Comparison of ENCODE assay signal across 32 cellular contexts in genomic region chr20:46937140-46937523, GRCh38. TPM values are rescaled to one million over a fixed set of nuclear protein-coding genes. Genes with fewer than 3 reads are reported as not detected.
"Had no signal": no experiment of that assay in that cellular context is flagged by ENCODE, and none has a peak within 500 bp of the region (broad histone marks: within the 10 kb centered on the region; RNA-seq: fewer than 3 reads in every experiment).

No MANE protein-coding gene starts in this region.

- H3K4me3 Mint-ChIP-seq: activated CD4-positive, alpha-beta memory T cell treated with anti-CD3 and anti-CD28 coated beads for 36 hours; activated CD4-positive, alpha-beta T cell treated with anti-CD3 and anti-CD28 coated beads for 36 hours; activated CD4-positive, alpha-beta T cell treated with anti-CD3 and anti-CD28 coated beads, Interleukin-2, amount 10 ng/mL, durations not matched to agents 24 days and 14 days; activated CD8-positive, alpha-beta memory T cell treated with anti-CD3 and anti-CD28 coated beads, Interleukin-2, amount 10 ng/mL, durations not matched to agents 7 days and 5 days; activated CD8-positive, alpha-beta T cell treated with anti-CD3 and anti-CD28 coated beads, Interleukin-2, amount 10 ng/mL, durations not matched to agents 7 days and 5 days; activated naive CD4-positive, alpha-beta T cell treated with anti-CD3 and anti-CD28 coated beads, Interleukin-2, amount 10 ng/mL, durations not matched to agents 7 days and 5 days; activated naive CD8-positive, alpha-beta T cell treated with anti-CD3 and anti-CD28 coated beads, Interleukin-2, amount 10 ng/mL, durations not matched to agents 7 days and 5 days; activated T-cell treated with anti-CD3 and anti-CD28 coated beads, Interleukin-2, amount 50 U/mL, for 24 hours; activated T-cell treated with anti-CD3 and anti-CD28 coated beads, Interleukin-2, amount 50 U/mL, for 72 hours; effector memory CD8-positive, alpha-beta T cell; T-helper 17 cell; T-helper 2 cell treated with Interferon-gamma antibody and Interleukin-4, amounts not matched to agents 5 μg/mL and 100 μg/mL, for 36 hours had no signal

- H3K36me3 Mint-ChIP-seq: activated CD4-positive, alpha-beta memory T cell treated with anti-CD3 and anti-CD28 coated beads for 36 hours; activated CD8-positive, alpha-beta memory T cell treated with anti-CD3 and anti-CD28 coated beads, Interleukin-2, amount 10 ng/mL, durations not matched to agents 7 days and 5 days; activated naive CD4-positive, alpha-beta T cell treated with anti-CD3 and anti-CD28 coated beads, Interleukin-2, amount 10 ng/mL, durations not matched to agents 7 days and 5 days; activated naive CD4-positive, alpha-beta T cell treated with anti-CD3 and anti-CD28 coated beads, Interleukin-2, amount 50 U/mL, for 72 hours; activated naive CD8-positive, alpha-beta T cell treated with anti-CD3 and anti-CD28 coated beads, Interleukin-2, amount 10 ng/mL, durations not matched to agents 7 days and 5 days had no signal

- H3K36me3 ChIP-seq: esophagus muscularis mucosa, gastroesophageal sphincter had no signal

- H3K4me1 ChIP-seq: body of pancreas, foreskin keratinocyte had no signal

- H3K27me3 ChIP-seq: body of pancreas, esophagus muscularis mucosa, foreskin keratinocyte had no signal

- ATAC-seq: activated CD4-positive, alpha-beta T cell treated with anti-CD3 and anti-CD28 coated beads for 36 hours; activated CD8-positive, alpha-beta memory T cell treated with anti-CD3 and anti-CD28 coated beads, Interleukin-2, amount 10 ng/mL, durations not matched to agents 7 days and 5 days; activated CD8-positive, alpha-beta T cell treated with anti-CD3 and anti-CD28 coated beads, Interleukin-2, amount 10 ng/mL, durations not matched to agents 7 days and 5 days; activated naive CD4-positive, alpha-beta T cell treated with anti-CD3 and anti-CD28 coated beads, Interleukin-2, amount 50 U/mL, for 72 hours; activated T-cell treated with anti-CD3 and anti-CD28 coated beads, Interleukin-2, amount 50 U/mL, for 72 hours; body of pancreas; effector memory CD8-positive, alpha-beta T cell; foreskin keratinocyte; gastroesophageal sphincter; T-helper 17 cell had no signal

- H3K27ac Mint-ChIP-seq: activated CD4-positive, alpha-beta memory T cell treated with anti-CD3 and anti-CD28 coated beads for 36 hours; activated CD4-positive, alpha-beta T cell treated with anti-CD3 and anti-CD28 coated beads for 36 hours; activated CD4-positive, alpha-beta T cell treated with anti-CD3 and anti-CD28 coated beads, Interleukin-2, amount 10 ng/mL, durations not matched to agents 24 days and 14 days; activated CD8-positive, alpha-beta memory T cell treated with anti-CD3 and anti-CD28 coated beads, Interleukin-2, amount 10 ng/mL, durations not matched to agents 7 days and 5 days; activated CD8-positive, alpha-beta T cell treated with anti-CD3 and anti-CD28 coated beads, Interleukin-2, amount 10 ng/mL, durations not matched to agents 7 days and 5 days; activated naive CD4-positive, alpha-beta T cell treated with anti-CD3 and anti-CD28 coated beads, Interleukin-2, amount 10 ng/mL, durations not matched to agents 7 days and 5 days; activated naive CD4-positive, alpha-beta T cell treated with anti-CD3 and anti-CD28 coated beads, Interleukin-2, amount 50 U/mL, for 72 hours; activated naive CD8-positive, alpha-beta T cell treated with anti-CD3 and anti-CD28 coated beads, Interleukin-2, amount 10 ng/mL, durations not matched to agents 7 days and 5 days; activated T-cell treated with anti-CD3 and anti-CD28 coated beads, Interleukin-2, amount 50 U/mL, for 24 hours; activated T-cell treated with anti-CD3 and anti-CD28 coated beads, Interleukin-2, amount 50 U/mL, for 72 hours; effector memory CD8-positive, alpha-beta T cell; T-helper 17 cell; T-helper 2 cell treated with Interferon-gamma antibody and Interleukin-4, amounts not matched to agents 5 μg/mL and 100 μg/mL, for 36 hours had no signal

- H3K9me3 Mint-ChIP-seq: activated CD4-positive, alpha-beta memory T cell treated with anti-CD3 and anti-CD28 coated beads for 36 hours; activated CD4-positive, alpha-beta T cell treated with anti-CD3 and anti-CD28 coated beads, Interleukin-2, amount 10 ng/mL, durations not matched to agents 24 days and 14 days; activated naive CD4-positive, alpha-beta T cell treated with anti-CD3 and anti-CD28 coated beads, Interleukin-2, amount 10 ng/mL, durations not matched to agents 7 days and 5 days; activated naive CD4-positive, alpha-beta T cell treated with anti-CD3 and anti-CD28 coated beads, Interleukin-2, amount 50 U/mL, for 72 hours; activated naive CD8-positive, alpha-beta T cell treated with anti-CD3 and anti-CD28 coated beads, Interleukin-2, amount 10 ng/mL, durations not matched to agents 7 days and 5 days; activated T-cell treated with anti-CD3 and anti-CD28 coated beads, Interleukin-2, amount 50 U/mL, for 24 hours; activated T-cell treated with anti-CD3 and anti-CD28 coated beads, Interleukin-2, amount 50 U/mL, for 72 hours; effector memory CD8-positive, alpha-beta T cell; T-helper 2 cell treated with Interferon-gamma antibody and Interleukin-4, amounts not matched to agents 5 μg/mL and 100 μg/mL, for 36 hours had no signal

- H3K4me1 Mint-ChIP-seq: activated CD4-positive, alpha-beta T cell treated with anti-CD3 and anti-CD28 coated beads for 36 hours; activated CD4-positive, alpha-beta T cell treated with anti-CD3 and anti-CD28 coated beads, Interleukin-2, amount 10 ng/mL, durations not matched to agents 24 days and 14 days; activated CD8-positive, alpha-beta memory T cell treated with anti-CD3 and anti-CD28 coated beads, Interleukin-2, amount 10 ng/mL, durations not matched to agents 7 days and 5 days; activated naive CD4-positive, alpha-beta T cell treated with anti-CD3 and anti-CD28 coated beads, Interleukin-2, amount 10 ng/mL, durations not matched to agents 7 days and 5 days; activated naive CD8-positive, alpha-beta T cell treated with anti-CD3 and anti-CD28 coated beads, Interleukin-2, amount 10 ng/mL, durations not matched to agents 7 days and 5 days; T-helper 17 cell had no signal

- H3K9me3 ChIP-seq: body of pancreas, esophagus muscularis mucosa, gastroesophageal sphincter had no signal

- DNase-seq: activated CD4-positive, alpha-beta memory T cell treated with anti-CD3 and anti-CD28 coated beads for 36 hours; activated CD4-positive, alpha-beta T cell treated with anti-CD3 and anti-CD28 coated beads for 36 hours; activated CD4-positive, alpha-beta T cell treated with anti-CD3 and anti-CD28 coated beads, Interleukin-2, amount 10 ng/mL, durations not matched to agents 24 days and 14 days; activated CD4-positive, CD25-positive, alpha-beta regulatory T cell; activated CD4-positive, CD25-positive, alpha-beta regulatory T cell treated with anti-CD3 and anti-CD28 coated beads, Interleukin-2, amount 50 U/mL, for 72 hours; activated CD8-positive, alpha-beta memory T cell treated with anti-CD3 and anti-CD28 coated beads, Interleukin-2, amount 10 ng/mL, durations not matched to agents 7 days and 5 days; activated CD8-positive, alpha-beta memory T cell treated with anti-CD3 and anti-CD28 coated beads, Interleukin-2, amount 50 U/mL, for 4 hours; activated CD8-positive, alpha-beta T cell treated with anti-CD3 and anti-CD28 coated beads, Interleukin-2, amount 10 ng/mL, durations not matched to agents 7 days and 5 days; activated gamma-delta T cell; activated naive CD4-positive, alpha-beta T cell; activated naive CD4-positive, alpha-beta T cell treated with anti-CD3 and anti-CD28 coated beads, Interleukin-2, amount 10 ng/mL, durations not matched to agents 7 days and 5 days; activated naive CD8-positive, alpha-beta T cell treated with anti-CD3 and anti-CD28 coated beads, Interleukin-2, amount 10 ng/mL, durations not matched to agents 7 days and 5 days; activated T-cell treated with anti-CD3 and anti-CD28 coated beads, Interleukin-2, amount 50 U/mL, for 24 hours; activated T-cell treated with anti-CD3 and anti-CD28 coated beads, Interleukin-2, amount 50 U/mL, for 72 hours; amniotic stem cell; aorta; body of pancreas; cortex of kidney; dermis blood vessel endothelial cell; effector CD4-positive, alpha-beta T cell; effector memory CD8-positive, alpha-beta T cell; erythroblast; foreskin keratinocyte; T-helper 1 cell; T-helper 17 cell; T1000 had no signal

- H3K4me3 ChIP-seq: body of pancreas, esophagus muscularis mucosa, gastroesophageal sphincter had no signal

- H3K27ac ChIP-seq: body of pancreas, esophagus muscularis mucosa, foreskin keratinocyte, gastroesophageal sphincter had no signal

RNA-seq across cellular contexts. Expression of gene EYA2, which starts 42.5 kb away (rescaled TPM):
- total RNA-seq: activated CD4-positive, alpha-beta memory T cell treated with anti-CD3 and anti-CD28 coated beads for 36 hours; activated CD4-positive, alpha-beta T cell treated with anti-CD3 and anti-CD28 coated beads for 36 hours; activated CD4-positive, alpha-beta T cell treated with anti-CD3 and anti-CD28 coated beads, Interleukin-2, amount 10 ng/mL, durations not matched to agents 24 days and 14 days; activated CD8-positive, alpha-beta memory T cell treated with anti-CD3 and anti-CD28 coated beads for 36 hours; activated CD8-positive, alpha-beta memory T cell treated with anti-CD3 and anti-CD28 coated beads, Interleukin-2, amount 10 ng/mL, durations not matched to agents 7 days and 5 days; activated CD8-positive, alpha-beta T cell treated with anti-CD3 and anti-CD28 coated beads, Interleukin-2, amount 10 ng/mL, durations not matched to agents 7 days and 5 days; activated naive CD4-positive, alpha-beta T cell treated with anti-CD3 and anti-CD28 coated beads, Interleukin-2, amount 50 U/mL, for 72 hours; activated naive CD8-positive, alpha-beta T cell treated with anti-CD3 and anti-CD28 coated beads, Interleukin-2, amount 10 ng/mL, durations not matched to agents 7 days and 5 days; dermis blood vessel endothelial cell; foreskin keratinocyte; glomerular endothelial cell had no signal
